In genomic region chr11:102291831-102292230, GRCh38 we compare ENCODE assay signal across 30 cellular contexts.
"Had no signal": no experiment of that assay in that cellular context is flagged by ENCODE, and none has a peak within 500 bp of the region (broad histone marks: within the 10 kb centered on the region; RNA-seq: fewer than 3 reads in every experiment).

No MANE protein-coding gene starts in this region.

- H3K27ac ChIP-seq: brain microvascular endothelial cell, epithelial cell of prostate, esophagus squamous epithelium, heart right ventricle, lower lobe of right lung, neural progenitor cell, parathyroid adenoma, right atrium auricular region, tibial nerve had no signal

- H3K27me3 Mint-ChIP-seq: activated CD4-positive, alpha-beta memory T cell treated with anti-CD3 and anti-CD28 coated beads, Interleukin-2, amount 10 ng/mL, durations not matched to agents 7 days and 5 days; activated CD8-positive, alpha-beta memory T cell treated with anti-CD3 and anti-CD28 coated beads, Interleukin-2, amount 10 ng/mL, durations not matched to agents 7 days and 5 days; activated naive CD8-positive, alpha-beta T cell treated with anti-CD3 and anti-CD28 coated beads, Interleukin-2, amount 10 ng/mL, durations not matched to agents 7 days and 5 days had no signal

- H3K9me3 Mint-ChIP-seq: activated CD4-positive, alpha-beta memory T cell treated with anti-CD3 and anti-CD28 coated beads, Interleukin-2, amount 10 ng/mL, durations not matched to agents 7 days and 5 days; activated naive CD8-positive, alpha-beta T cell treated with anti-CD3 and anti-CD28 coated beads, Interleukin-2, amount 10 ng/mL, durations not matched to agents 7 days and 5 days; natural killer cell; neural progenitor cell; T-helper 2 cell treated with Interferon-gamma antibody and Interleukin-4, amounts not matched to agents 5 μg/mL and 100 μg/mL, for 36 hours had no signal

- H3K27ac Mint-ChIP-seq: activated CD4-positive, alpha-beta memory T cell treated with anti-CD3 and anti-CD28 coated beads, Interleukin-2, amount 10 ng/mL, durations not matched to agents 7 days and 5 days; activated CD8-positive, alpha-beta memory T cell treated with anti-CD3 and anti-CD28 coated beads, Interleukin-2, amount 10 ng/mL, durations not matched to agents 7 days and 5 days; activated naive CD8-positive, alpha-beta T cell treated with anti-CD3 and anti-CD28 coated beads, Interleukin-2, amount 10 ng/mL, durations not matched to agents 7 days and 5 days; neural progenitor cell; T-helper 2 cell treated with Interferon-gamma antibody and Interleukin-4, amounts not matched to agents 5 μg/mL and 100 μg/mL, for 36 hours had no signal

- H3K27me3 ChIP-seq: brain microvascular endothelial cell, esophagus squamous epithelium, heart right ventricle, neural progenitor cell, right atrium auricular region, tibial nerve had no signal

- DNase-seq: activated CD4-positive, alpha-beta memory T cell treated with anti-CD3 and anti-CD28 coated beads, Interleukin-2, amount 10 ng/mL, durations not matched to agents 7 days and 5 days; activated CD4-positive, alpha-beta T cell treated with anti-CD3 and anti-CD28 coated beads for 48 hours; activated CD4-positive, CD25-positive, alpha-beta regulatory T cell; activated CD8-positive, alpha-beta memory T cell treated with anti-CD3 and anti-CD28 coated beads, Interleukin-2, amount 10 ng/mL, durations not matched to agents 7 days and 5 days; activated effector memory CD4-positive, alpha-beta T cell treated with Interleukin-2 at 50 U/mL for 16 hours; activated naive CD4-positive, alpha-beta T cell treated with Interleukin-2 at 50 U/mL for 16 hours; activated naive CD8-positive, alpha-beta T cell treated with anti-CD3 and anti-CD28 coated beads, Interleukin-2, amount 10 ng/mL, durations not matched to agents 7 days and 5 days; activated T-cell treated with anti-CD3 and anti-CD28 coated beads, Interleukin-2, amount 50 U/mL, for 48 hours; brain microvascular endothelial cell; caudate nucleus; dermis blood vessel endothelial cell; effector CD8-positive, alpha-beta T cell; esophagus squamous epithelium; foreskin melanocyte; heart right ventricle; kidney glomerular epithelial cell; lower lobe of right lung; mesenchymal stem cell; natural killer cell; occipital lobe; stimulated activated CD4-positive, alpha-beta T cell treated with anti-CD3 and anti-CD28 coated beads, Interleukin-15, amount 100 ng/mL, for 24 hours; stimulated activated CD4-positive, alpha-beta T cell treated with anti-CD3 and anti-CD28 coated beads, Interleukin-2, amount 100 ng/mL, for 24 hours; stimulated activated naive CD4-positive, alpha-beta T cell treated with Interleukin-2 at 50 U/mL for 16 hours had no signal

- H3K4me3 Mint-ChIP-seq: activated CD4-positive, alpha-beta memory T cell treated with anti-CD3 and anti-CD28 coated beads, Interleukin-2, amount 10 ng/mL, durations not matched to agents 7 days and 5 days; activated CD8-positive, alpha-beta memory T cell treated with anti-CD3 and anti-CD28 coated beads, Interleukin-2, amount 10 ng/mL, durations not matched to agents 7 days and 5 days; activated naive CD8-positive, alpha-beta T cell treated with anti-CD3 and anti-CD28 coated beads, Interleukin-2, amount 10 ng/mL, durations not matched to agents 7 days and 5 days; natural killer cell; neural progenitor cell; T-helper 2 cell treated with Interferon-gamma antibody and Interleukin-4, amounts not matched to agents 5 μg/mL and 100 μg/mL, for 36 hours had no signal

- H3K4me3 ChIP-seq: esophagus squamous epithelium, heart right ventricle, lower lobe of right lung, neural progenitor cell, right atrium auricular region, tibial nerve had no signal

- H3K36me3 Mint-ChIP-seq: activated naive CD8-positive, alpha-beta T cell treated with anti-CD3 and anti-CD28 coated beads, Interleukin-2, amount 10 ng/mL, durations not matched to agents 7 days and 5 days; natural killer cell; neural progenitor cell had no signal

- ATAC-seq: activated CD8-positive, alpha-beta memory T cell treated with anti-CD3 and anti-CD28 coated beads, Interleukin-2, amount 10 ng/mL, durations not matched to agents 7 days and 5 days; heart right ventricle; left lobe of liver; lower lobe of right lung; natural killer cell had no signal
